10 cellular contexts compared by ENCODE assay signal in the genomic region with DNA sequence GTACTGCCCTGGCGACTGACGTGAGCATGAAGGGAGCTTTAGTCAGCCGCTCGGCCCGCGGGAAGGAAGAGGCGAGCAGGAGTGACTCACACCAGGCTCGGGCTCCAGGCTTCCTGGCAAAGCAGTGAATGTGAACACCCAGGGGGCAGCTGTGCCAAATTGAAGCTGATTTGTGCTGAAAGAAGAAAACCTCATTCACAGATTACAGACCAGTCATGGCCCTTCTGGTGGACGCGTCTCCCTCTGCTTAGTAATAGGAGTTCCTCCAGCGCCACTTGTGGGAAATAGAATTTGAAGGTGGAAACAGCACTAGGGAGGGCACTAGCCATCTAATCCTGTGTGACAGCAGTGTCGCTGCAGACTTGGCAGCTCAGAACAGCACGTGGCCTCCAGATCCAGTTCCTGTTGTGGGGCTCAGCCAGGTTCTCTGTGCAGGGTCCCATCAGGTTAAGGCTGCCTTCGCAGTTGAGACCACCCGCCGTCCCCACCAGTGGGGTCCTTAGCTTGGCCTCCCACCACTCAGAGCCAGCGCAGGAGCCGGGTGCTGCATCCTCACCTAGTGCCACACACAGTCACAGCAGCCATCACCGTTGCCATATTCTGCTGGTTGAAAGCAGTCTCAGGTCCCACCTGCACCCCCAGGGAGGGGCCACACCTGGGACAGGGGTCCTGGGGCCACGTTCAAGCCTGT.
A peak's percentile ranks its signal among the peaks of the same experiment; 100 is the strongest.
DNase-seq lines count a peak whose midpoint lies in the region; ATAC-seq and TF ChIP-seq lines count a peak whose summit lies in the region.
"Had no signal": no experiment of that assay in that cellular context is flagged by ENCODE, and none has a peak within 500 bp of the region (broad histone marks: within the 10 kb centered on the region; RNA-seq: fewer than 3 reads in every experiment).

No MANE protein-coding gene starts in this region.

- no peaks in the 10 kb centered on the region for H3K36me3 ChIP-seq in MM.1S (replicated peaks; ENCODE audit: insufficient read depth, low read length)

- DNase-seq in activated CD8-positive, alpha-beta memory T cell treated with anti-CD3 and anti-CD28 coated beads, Interleukin-2, amount 10 ng/mL, durations not matched to agents 7 days and 5 days, result no peak
- no peak for DNase-seq in activated CD8-positive, alpha-beta memory T cell treated with anti-CD3 and anti-CD28 coated beads, Interleukin-2, amount 50 U/mL, for 4 hours
- DNase-seq in activated B cell treated with CpG ODN at 0.5 μM for 24 hours (no peak), foreskin fibroblast (peak; percentile 97), posterior vena cava (ENCODE audit: low spot score) (peak; percentile 96), MM.1S (no peak)
- DNase-seq: DND-41 had no signal

- H3K4me3 Mint-ChIP-seq in activated CD8-positive, alpha-beta memory T cell treated with anti-CD3 and anti-CD28 coated beads, Interleukin-2, amount 10 ng/mL, durations not matched to agents 7 days and 5 days, result no peak overlapping the region
- H3K4me3 Mint-ChIP-seq in activated B cell treated with CpG ODN at 0.5 μM for 24 hours, result no peak overlapping the region
- no peak overlapping the region for H3K4me3 Mint-ChIP-seq in stimulated activated memory B cell treated with anti-CD40 and anti-IgM and Interleukin-4, amounts not matched to agents 10 μg/mL and 1 μg/mL and 100 μg/mL, for 72 hours

- CTCF ChIA-PET in activated CD8-positive, alpha-beta memory T cell treated with anti-CD3 and anti-CD28 coated beads, Interleukin-2, amount 10 ng/mL, durations not matched to agents 7 days and 5 days (lab: Charles Lee), result no interaction called here
- CTCF ChIA-PET in activated B cell treated with CpG ODN at 0.5 μM for 24 hours (lab: Charles Lee), result interaction anchor here (0.9 to 1.5 kb wide), 2 partner anchors 38 to 90 kb away, joined by 3 to 4 read pairs; no protein-coding TSS in a partner anchor

- no peaks in the 10 kb centered on the region for H4K20me1 ChIP-seq in MM.1S (ENCODE audit: insufficient read depth, low read length)

- no peak overlapping the region for H3K9ac ChIP-seq in MM.1S (ENCODE audit: low read length)

- H3K9me2 ChIP-seq in MM.1S (replicated peaks; ENCODE audit: insufficient read depth, low read length), result no peaks in the 10 kb centered on the region

- intact Hi-C loops in activated B cell treated with CpG ODN at 0.5 μM for 24 hours (cut with micrococcal nuclease), result no loop called here
- intact Hi-C loops in posterior vena cava (cut with DNase I), result no loop called here

- peaks cover 49% of the 10 kb centered on the region for H3K4me1 Mint-ChIP-seq in activated CD8-positive, alpha-beta memory T cell treated with anti-CD3 and anti-CD28 coated beads, Interleukin-2, amount 10 ng/mL, durations not matched to agents 7 days and 5 days
- peaks cover 22% of the 10 kb centered on the region for H3K4me1 Mint-ChIP-seq in activated B cell treated with CpG ODN at 0.5 μM for 24 hours
- H3K4me1 Mint-ChIP-seq in stimulated activated memory B cell treated with anti-CD40 and anti-IgM and Interleukin-4, amounts not matched to agents 10 μg/mL and 1 μg/mL and 100 μg/mL, for 72 hours, result peaks cover 16% of the 10 kb centered on the region

- no peak overlapping the region for H3K4me3 ChIP-seq in foreskin fibroblast (ENCODE audit: low read depth in 1 of 2, low read length in 2 of 2)
- H3K4me3 ChIP-seq in MM.1S (ENCODE audit: low read length), result no peak overlapping the region

- H3K4me1 ChIP-seq in MM.1S (ENCODE audit: low read length), result peaks cover 14% of the 10 kb centered on the region

- H3K9me3 ChIP-seq in MM.1S (replicated peaks; ENCODE audit: insufficient read depth, low read length), result no peaks in the 10 kb centered on the region

- POLR2A ChIA-PET in activated B cell treated with CpG ODN at 0.5 μM for 24 hours (lab: Charles Lee), result interaction anchor here (0.8 to 1.9 kb wide), 4 partner anchors 29 to 90 kb away, joined by 3 to 7 read pairs (median 6); no protein-coding TSS in a partner anchor

- no peak for ATAC-seq in activated CD8-positive, alpha-beta memory T cell treated with anti-CD3 and anti-CD28 coated beads, Interleukin-2, amount 10 ng/mL, durations not matched to agents 7 days and 5 days
- peak; percentile 83 for ATAC-seq in activated B cell treated with CpG ODN at 0.5 μM for 24 hours (ENCODE audit: low read depth)
- no peak for ATAC-seq in GM21526 (IDR thresholded peaks at IDR 0.05; ENCODE audit: low FRiP score, unreplicated experiment)
- no peak for ATAC-seq in stimulated activated memory B cell treated with anti-CD40 and anti-IgM and Interleukin-4, amounts not matched to agents 10 μg/mL and 1 μg/mL and 100 μg/mL, for 72 hours

- H3K27me3 ChIP-seq in MM.1S (replicated peaks; ENCODE audit: insufficient read depth, low read length), result no peaks in the 10 kb centered on the region

- no peaks in the 10 kb centered on the region for H3K79me2 ChIP-seq in MM.1S (ENCODE audit: low read length)

- H3K27ac Mint-ChIP-seq in activated CD8-positive, alpha-beta memory T cell treated with anti-CD3 and anti-CD28 coated beads, Interleukin-2, amount 10 ng/mL, durations not matched to agents 7 days and 5 days, result peak overlapping the region; percentile 49
- H3K27ac Mint-ChIP-seq in activated B cell treated with CpG ODN at 0.5 μM for 24 hours, result peak overlapping the region; percentile 74
- no peak overlapping the region for H3K27ac Mint-ChIP-seq in stimulated activated memory B cell treated with anti-CD40 and anti-IgM and Interleukin-4, amounts not matched to agents 10 μg/mL and 1 μg/mL and 100 μg/mL, for 72 hours

- no peaks in the 10 kb centered on the region for H3K9me3 Mint-ChIP-seq in activated CD8-positive, alpha-beta memory T cell treated with anti-CD3 and anti-CD28 coated beads, Interleukin-2, amount 10 ng/mL, durations not matched to agents 7 days and 5 days (ENCODE audit: low read depth)
- H3K9me3 Mint-ChIP-seq in activated B cell treated with CpG ODN at 0.5 μM for 24 hours, result no peaks in the 10 kb centered on the region
- H3K9me3 Mint-ChIP-seq in stimulated activated memory B cell treated with anti-CD40 and anti-IgM and Interleukin-4, amounts not matched to agents 10 μg/mL and 1 μg/mL and 100 μg/mL, for 72 hours, result no peaks in the 10 kb centered on the region

- no peak overlapping the region for H3K27ac ChIP-seq in MM.1S (ENCODE audit: low read length)
- H3K27ac ChIP-seq: VCaP had no signal

- H3K4me2 ChIP-seq in MM.1S (ENCODE audit: low read depth, low read length), result no peak overlapping the region

- no peaks in the 10 kb centered on the region for H3K27me3 Mint-ChIP-seq in activated CD8-positive, alpha-beta memory T cell treated with anti-CD3 and anti-CD28 coated beads, Interleukin-2, amount 10 ng/mL, durations not matched to agents 7 days and 5 days
- no peaks in the 10 kb centered on the region for H3K27me3 Mint-ChIP-seq in activated B cell treated with CpG ODN at 0.5 μM for 24 hours
- H3K27me3 Mint-ChIP-seq in stimulated activated memory B cell treated with anti-CD40 and anti-IgM and Interleukin-4, amounts not matched to agents 10 μg/mL and 1 μg/mL and 100 μg/mL, for 72 hours, result no peaks in the 10 kb centered on the region

- no peak for TF ChIP-seq CTCF in activated B cell treated with CpG ODN at 0.5 μM for 24 hours (IDR thresholded peaks at IDR 0.05)
- TF ChIP-seq CTCF in foreskin fibroblast (IDR thresholded peaks at IDR 0.05; ENCODE audit: low read depth, low read length), result peak; percentile 17
- no peak for TF ChIP-seq CTCF in MM.1S (IDR thresholded peaks at IDR 0.05; ENCODE audit: low read length)

- peaks cover 4% of the 10 kb centered on the region; the same call in 1 of the 2 replicates for H3F3A ChIP-seq in MM.1S (ENCODE audit: insufficient read depth, low read length)

- peaks cover 47% of the 10 kb centered on the region for H3K36me3 Mint-ChIP-seq in activated CD8-positive, alpha-beta memory T cell treated with anti-CD3 and anti-CD28 coated beads, Interleukin-2, amount 10 ng/mL, durations not matched to agents 7 days and 5 days
- H3K36me3 Mint-ChIP-seq in activated B cell treated with CpG ODN at 0.5 μM for 24 hours (ENCODE audit: low read depth), result peaks cover 32% of the 10 kb centered on the region
- peaks cover 25% of the 10 kb centered on the region for H3K36me3 Mint-ChIP-seq in stimulated activated memory B cell treated with anti-CD40 and anti-IgM and Interleukin-4, amounts not matched to agents 10 μg/mL and 1 μg/mL and 100 μg/mL, for 72 hours

- H2AFZ ChIP-seq in MM.1S (ENCODE audit: low read length), result no peak overlapping the region

Comparison
In these comparisons a context has a peak if more than half of its experiments do, and no peak if none do; other contexts are left out.
1. DNase-seq: peak in foreskin fibroblast (2 of 2) and posterior vena cava (single experiment); none in activated CD8-positive, alpha-beta memory T cell treated with anti-CD3 and anti-CD28 coated beads, Interleukin-2, amount 10 ng/mL, durations not matched to agents 7 days and 5 days (single experiment), activated CD8-positive, alpha-beta memory T cell treated with anti-CD3 and anti-CD28 coated beads, Interleukin-2, amount 50 U/mL, for 4 hours (single experiment), activated B cell treated with CpG ODN at 0.5 μM for 24 hours (single experiment) and MM.1S (single experiment).